15 cellular contexts compared by ENCODE assay signal in the genomic region with DNA sequence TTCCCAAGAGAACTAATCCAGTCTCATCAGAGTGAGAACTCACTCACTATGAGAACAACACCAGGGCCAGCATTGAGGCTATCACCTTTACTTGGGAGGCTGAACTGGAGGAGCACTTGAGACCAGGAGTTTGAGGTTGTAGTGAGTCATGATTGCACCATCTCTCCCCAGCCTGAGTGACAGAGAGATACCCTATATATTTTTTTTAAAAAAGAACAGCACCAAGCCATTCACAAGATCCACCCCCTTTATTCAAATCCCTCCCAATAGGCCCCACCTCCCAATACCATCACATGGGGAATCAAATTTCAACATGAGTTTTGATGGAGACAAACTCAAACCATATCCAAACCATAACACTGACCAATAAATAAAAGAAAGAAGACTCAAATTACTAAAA. TPM values are rescaled to one million over a fixed set of nuclear protein-coding genes. Genes with fewer than 3 reads are reported as not detected.
DNase-seq lines count a peak whose midpoint lies in the region; ATAC-seq and TF ChIP-seq lines count a peak whose summit lies in the region.
"Had no signal": no experiment of that assay in that cellular context is flagged by ENCODE, and none has a peak within 500 bp of the region (broad histone marks: within the 10 kb centered on the region; RNA-seq: fewer than 3 reads in every experiment).

No MANE protein-coding gene starts in this region.

- peaks cover 6% of the 10 kb centered on the region for H4K20me1 ChIP-seq in PC-3 (ENCODE audit: low read length)

- H3K27ac Mint-ChIP-seq in MCF 10A (ENCODE audit: low read depth, unreplicated experiment), result no peak overlapping the region
- H3K27ac Mint-ChIP-seq: activated naive CD8-positive, alpha-beta T cell had no signal

- DNase-seq in MCF 10A (ENCODE audit: unreplicated experiment), result peak; percentile 84
- DNase-seq in breast epithelium (ENCODE audit: low spot score in 2 of 2), result no peak
- peak; percentile 55 for DNase-seq in PC-3
- peak; percentile 71 for DNase-seq in fibroblast of mammary gland (ENCODE audit: low read depth)
- DNase-seq in mesenteric fat pad (ENCODE audit: low spot score), result no peak
- DNase-seq in DMS 273 treated with DMSO at 0.1 percent for 48 hours (lab: John Stamatoyannopoulos, UW), result no peak
- DNase-seq in AG08395 (ENCODE audit: low spot score), result no peak
- DNase-seq: hippocampal formation, KBM-7, left lung, NCI-H187, SHP77 treated with DMSO at 0.1 percent for 48 hours, spleen had no signal

- H3K27ac ChIP-seq in breast epithelium, result no peak overlapping the region
- H3K27ac ChIP-seq in PC-3 (ENCODE audit: low read length), result no peak overlapping the region
- H3K27ac ChIP-seq: left lung, spleen had no signal

- H3K36me3 ChIP-seq in breast epithelium (no peaks in the 10 kb centered on the region), PC-3 (ENCODE audit: low read depth, low read length) (no peaks in the 10 kb centered on the region)
- H3K36me3 ChIP-seq: left lung, spleen had no signal

- TF ChIP-seq POLR2A in breast epithelium (IDR thresholded peaks at IDR 0.05), result no peak

- TF ChIP-seq CTCF in MCF 10A (IDR thresholded peaks at IDR 0.05; ENCODE audit: unreplicated experiment), result no peak
- TF ChIP-seq CTCF in breast epithelium (IDR thresholded peaks at IDR 0.05), result no peak
- no peak for TF ChIP-seq CTCF in PC-3 (conservative IDR thresholded peaks at IDR 0.05; ENCODE audit: low read depth, low read length)
- TF ChIP-seq CTCF in fibroblast of mammary gland (conservative IDR thresholded peaks at IDR 0.05; ENCODE audit: control insufficient read depth, insufficient read depth, low read depth, low read length), result no peak

- H3K9me3 Mint-ChIP-seq in MCF 10A (ENCODE audit: unreplicated experiment), result no peaks in the 10 kb centered on the region

- H3K36me3 Mint-ChIP-seq in MCF 10A (ENCODE audit: insufficient read depth, unreplicated experiment), result peaks cover 4% of the 10 kb centered on the region

- no peaks in the 10 kb centered on the region for H3K27me3 ChIP-seq in breast epithelium
- no peaks in the 10 kb centered on the region for H3K27me3 ChIP-seq in PC-3 (ENCODE audit: low read length)
- H3K27me3 ChIP-seq: left lung, spleen had no signal

- peaks cover 16% of the 10 kb centered on the region for H3K79me2 ChIP-seq in PC-3 (ENCODE audit: low read length)

- CTCF ChIA-PET in MCF 10A (lab: Yijun Ruan, JAX) (interaction anchor here (0.5 kb wide), 1 partner anchor 281 kb away, joined by 4 read pairs; no protein-coding TSS in a partner anchor), PC-3 (lab: Charles Lee) (no interaction called here)

- POLR2A ChIA-PET in MCF 10A (lab: Yijun Ruan, JAX), result no interaction called here
- POLR2A ChIA-PET in PC-3 (lab: Charles Lee; ENCODE audit: unreplicated experiment), result no interaction called here

- H3K4me1 ChIP-seq in breast epithelium, result peaks cover 0 to 5% of the 10 kb centered on the region in 2 donors
- H3K4me1 ChIP-seq in PC-3 (ENCODE audit: insufficient read depth, low read length), result peaks cover 6% of the 10 kb centered on the region

- H3K4me3 Mint-ChIP-seq in MCF 10A (ENCODE audit: unreplicated experiment), result no peak overlapping the region
- H3K4me3 Mint-ChIP-seq: activated naive CD8-positive, alpha-beta T cell had no signal

- no peaks in the 10 kb centered on the region for H3K27me3 Mint-ChIP-seq in MCF 10A (ENCODE audit: insufficient read depth, unreplicated experiment)

- intact Hi-C loops in MCF 10A (cut with micrococcal nuclease), result no loop called here
- intact Hi-C loops in breast epithelium (cut with DNase I; ENCODE audit: low total_unique reads), result no loop called here
- intact Hi-C loops in PC-3 (cut with micrococcal nuclease), result no loop called here

- BruUV-seq in MCF 10A (replicated peaks; lab: Mats Ljungman, UMichigan), result no TSS peak
- BruUV-seq in PC-3 (replicated peaks; lab: Mats Ljungman, UMichigan), result no TSS peak

- H2AFZ ChIP-seq in PC-3 (ENCODE audit: low read length), result no peak overlapping the region

- no peak overlapping the region for H3K4me2 ChIP-seq in PC-3 (ENCODE audit: low read length)

- no peak for ATAC-seq in PC-3
- no peak for ATAC-seq in HG03565 (IDR thresholded peaks at IDR 0.05; ENCODE audit: unreplicated experiment)
- ATAC-seq: left lung had no signal

- peaks cover 13% of the 10 kb centered on the region for H3K4me1 Mint-ChIP-seq in MCF 10A (ENCODE audit: insufficient read depth, unreplicated experiment)

- H3K9me2 ChIP-seq in PC-3 (replicated peaks; ENCODE audit: low read length), result no peaks in the 10 kb centered on the region

- no peak overlapping the region for H3K9ac ChIP-seq in PC-3 (ENCODE audit: low read length)

- H3K9me3 ChIP-seq in breast epithelium, result no peaks in the 10 kb centered on the region
- no peaks in the 10 kb centered on the region for H3K9me3 ChIP-seq in PC-3 (ENCODE audit: low read length)
- H3K9me3 ChIP-seq: left lung, spleen had no signal

- no peaks in the 10 kb centered on the region for H3F3A ChIP-seq in PC-3 (ENCODE audit: low read length, unreplicated experiment)

- H3K4me3 ChIP-seq in breast epithelium (no peak overlapping the region), PC-3 (ENCODE audit: low read length) (no peak overlapping the region), fibroblast of mammary gland (ENCODE audit: control insufficient read depth, low read depth, low read length) (no peak overlapping the region)
- H3K4me3 ChIP-seq: left lung, spleen had no signal

RNA-seq across cellular contexts. Expression of a gene that starts 3.7 kb away (rescaled TPM):
- total RNA-seq in MCF 10A (2022), result 31.9 and 35.0 TPM in 2 replicates
- 10 to 100 TPM; 31.5 to 44.1 (median 41.8) TPM for total RNA-seq in breast epithelium
- 56.6 and 61.7 TPM in 2 replicates for total RNA-seq in PC-3 (2014; rRNA removed)
- 31.1 TPM for total RNA-seq in mesenteric fat pad

Comparison
In these comparisons a context has a peak if more than half of its experiments do, and no peak if none do; other contexts are left out.
1. DNase-seq: peak in MCF 10A (single experiment), PC-3 (single experiment) and fibroblast of mammary gland (single experiment); none in breast epithelium (0 of 2), mesenteric fat pad (single experiment), DMS 273 treated with DMSO at 0.1 percent for 48 hours (single experiment) and AG08395 (single experiment).